In genomic region chr10:27388761-27389399, GRCh38 we compare ENCODE assay signal across 26 cellular contexts.
A peak's percentile ranks its signal among the peaks of the same experiment; 100 is the strongest.
DNase-seq lines count a peak whose midpoint lies in the region; ATAC-seq, FAIRE-seq and TF ChIP-seq lines count a peak whose summit lies in the region.
"Had no signal": no experiment of that assay in that cellular context is flagged by ENCODE, and none has a peak within 500 bp of the region (broad histone marks: within the 10 kb centered on the region; RNA-seq: fewer than 3 reads in every experiment).

No MANE protein-coding gene starts in this region.

- DNase-seq in GM03348 (ENCODE audit: low spot score) (peak; percentile 21), bronchial epithelial cell (ENCODE audit: low read depth) (peak; percentile 7), fibroblast of villous mesenchyme (ENCODE audit: low read depth) (peak; percentile 43), sciatic nerve (ENCODE audit: low spot score) (no peak), NCI-H1092 treated with DMSO at 0.1 percent for 48 hours (lab: John Stamatoyannopoulos, UW) (no peak)
- no peak for DNase-seq in stimulated activated CD4-positive, alpha-beta T cell treated with anti-CD3 and anti-CD28 coated beads, Interleukin-2, amount 100 ng/mL, for 24 hours
- no peak for DNase-seq in activated naive CD8-positive, alpha-beta T cell treated with anti-CD3 and anti-CD28 coated beads for 36 hours
- DNase-seq: activated B cell treated with CpG ODN at 0.5 μM for 24 hours; activated naive CD4-positive, alpha-beta T cell; activated T-cell treated with anti-CD3 and anti-CD28 coated beads, Interleukin-2, amount 50 U/mL, for 72 hours; adrenal gland; Calu3; DMS79 treated with DMSO at 0.1 percent for 48 hours; glutamatergic neuron; natural killer cell; NCI-H1105; NCI-H2081; NCI-H2227 treated with DMSO at 0.1 percent for 48 hours; NCI-H748 treated with DMSO at 0.1 percent for 48 hours; spleen; stimulated activated CD4-positive, alpha-beta T cell treated with anti-CD3 and anti-CD28 coated beads, Interleukin-2, amount 100 ng/mL, for 48 hours; T-helper 1 cell had no signal

- no peak overlapping the region for H3K4me3 Mint-ChIP-seq in activated naive CD8-positive, alpha-beta T cell treated with anti-CD3 and anti-CD28 coated beads for 36 hours
- H3K4me3 Mint-ChIP-seq: activated B cell treated with CpG ODN at 0.5 μM for 24 hours; activated T-cell treated with anti-CD3 and anti-CD28 coated beads, Interleukin-2, amount 50 U/mL, for 72 hours; natural killer cell had no signal

- peaks cover 9% of the 10 kb centered on the region for H3K27me3 Mint-ChIP-seq in activated naive CD8-positive, alpha-beta T cell treated with anti-CD3 and anti-CD28 coated beads for 36 hours

- FAIRE-seq in bronchial epithelial cell (lab: Jason Lieb, UNC), result peak; percentile 32

- TF ChIP-seq CTCF in bronchial epithelial cell (IDR thresholded peaks at IDR 0.05; ENCODE audit: insufficient read depth, low read length, severe bottlenecking), result no peak
- no peak for TF ChIP-seq CTCF in fibroblast of villous mesenchyme (IDR thresholded peaks at IDR 0.05; ENCODE audit: insufficient read depth, low read depth, low read length)

- no peaks in the 10 kb centered on the region for H3K36me3 Mint-ChIP-seq in activated naive CD8-positive, alpha-beta T cell treated with anti-CD3 and anti-CD28 coated beads for 36 hours
- H3K36me3 Mint-ChIP-seq: natural killer cell had no signal

- H3K27me3 ChIP-seq in bronchial epithelial cell (ENCODE audit: control insufficient read depth, insufficient read depth, low read length), result no peaks in the 10 kb centered on the region
- H3K27me3 ChIP-seq: suprapubic skin had no signal

- ATAC-seq in sciatic nerve, result peak; percentile 88
- no peak for ATAC-seq in HG02642 (IDR thresholded peaks at IDR 0.05; ENCODE audit: poor library complexity, unreplicated experiment)
- ATAC-seq: activated T-cell treated with anti-CD3 and anti-CD28 coated beads, Interleukin-2, amount 50 U/mL, for 72 hours; esophagus mucosa; natural killer cell had no signal

- H3K27ac Mint-ChIP-seq in activated naive CD8-positive, alpha-beta T cell treated with anti-CD3 and anti-CD28 coated beads for 36 hours, result no peak overlapping the region
- H3K27ac Mint-ChIP-seq: activated B cell treated with CpG ODN at 0.5 μM for 24 hours; activated T-cell treated with anti-CD3 and anti-CD28 coated beads, Interleukin-2, amount 50 U/mL, for 72 hours; natural killer cell had no signal

- H3K9me3 Mint-ChIP-seq in activated naive CD8-positive, alpha-beta T cell treated with anti-CD3 and anti-CD28 coated beads for 36 hours, result peaks cover 2% of the 10 kb centered on the region
- H3K9me3 Mint-ChIP-seq: activated T-cell treated with anti-CD3 and anti-CD28 coated beads, Interleukin-2, amount 50 U/mL, for 72 hours; natural killer cell had no signal

- H3K4me3 ChIP-seq in bronchial epithelial cell (ENCODE audit: low read depth, low read length) (no peak overlapping the region), fibroblast of villous mesenchyme (ENCODE audit: low read depth, low read length) (no peak overlapping the region)
- H3K4me3 ChIP-seq: adrenal gland, lung, spleen, suprapubic skin had no signal

- H3K36me3 ChIP-seq in bronchial epithelial cell (ENCODE audit: control insufficient read depth, insufficient read depth, low read length), result no peaks in the 10 kb centered on the region
- H3K36me3 ChIP-seq: adrenal gland, spleen, suprapubic skin had no signal

- no peaks in the 10 kb centered on the region for H3K4me1 Mint-ChIP-seq in activated naive CD8-positive, alpha-beta T cell treated with anti-CD3 and anti-CD28 coated beads for 36 hours
- H3K4me1 Mint-ChIP-seq: activated B cell treated with CpG ODN at 0.5 μM for 24 hours, natural killer cell had no signal

- intact Hi-C loops in sciatic nerve (cut with DNase I), result no loop called here

Comparison
In these comparisons a context has a peak if more than half of its experiments do, and no peak if none do; other contexts are left out.
1. DNase-seq: peak in GM03348 (single experiment), bronchial epithelial cell (single experiment) and fibroblast of villous mesenchyme (single experiment); none in sciatic nerve (single experiment), stimulated activated CD4-positive, alpha-beta T cell treated with anti-CD3 and anti-CD28 coated beads, Interleukin-2, amount 100 ng/mL, for 24 hours (0 of 2), activated naive CD8-positive, alpha-beta T cell treated with anti-CD3 and anti-CD28 coated beads for 36 hours (single experiment) and NCI-H1092 treated with DMSO at 0.1 percent for 48 hours (single experiment).